Comparison of ENCODE assay signal across 17 cellular contexts in genomic region chr14:89630096-89630829, GRCh38.
DNase-seq lines count a peak whose midpoint lies in the region; FAIRE-seq and TF ChIP-seq lines count a peak whose summit lies in the region.
"Had no signal": no experiment of that assay in that cellular context is flagged by ENCODE, and none has a peak within 500 bp of the region (broad histone marks: within the 10 kb centered on the region; RNA-seq: fewer than 3 reads in every experiment).

No MANE protein-coding gene starts in this region.

- FAIRE-seq in GM19239 (lab: Jason Lieb, UNC): no peak
- FAIRE-seq: G401.6 had no signal

- no peak for TF ChIP-seq CTCF in neural progenitor cell (IDR thresholded peaks at IDR 0.05)

- no peak overlapping the region for H3K27ac ChIP-seq in neural progenitor cell
- H3K27ac ChIP-seq: esophagus muscularis mucosa, hepatocyte, transverse colon had no signal

- H3K27me3 ChIP-seq in neural progenitor cell: no peaks in the 10 kb centered on the region
- H3K27me3 ChIP-seq: esophagus muscularis mucosa, hepatocyte, transverse colon had no signal

- H2AFZ ChIP-seq in neural progenitor cell (replicated peaks): no peak overlapping the region
- H2AFZ ChIP-seq: hepatocyte had no signal

- no peak overlapping the region for H3K4me3 ChIP-seq in neural progenitor cell
- H3K4me3 ChIP-seq: esophagus muscularis mucosa, hepatocyte, transverse colon had no signal

- H3F3A ChIP-seq in neural progenitor cell (ENCODE audit: low read depth): peaks cover 9% of the 10 kb centered on the region

- DNase-seq in activated naive CD4-positive, alpha-beta T cell treated with anti-CD3 and anti-CD28 coated beads for 36 hours: no peak
- DNase-seq in activated naive CD4-positive, alpha-beta T cell treated with Interleukin-2 at 50 U/mL for 16 hours: no peak
- DNase-seq in HK-2 (ENCODE audit: unreplicated experiment) (peak; percentile 30), amniotic epithelial cell (ENCODE audit: low read depth) (peak; percentile 16), neural progenitor cell (ENCODE audit: low spot score) (no peak), germinal center (ENCODE audit: low spot score) (no peak), GM19239 (ENCODE audit: insufficient read length, low spot score) (no peak)
- DNase-seq in activated CD8-positive, alpha-beta memory T cell treated with anti-CD3 and anti-CD28 coated beads for 24 hours: no peak
- DNase-seq: COR-L47; dermis blood vessel endothelial cell; Kasumi-1; NCI-H1417 treated with DMSO at 0.1 percent for 48 hours; stimulated activated CD8-positive, alpha-beta memory T cell treated with anti-CD3 and anti-CD28 coated beads, Interleukin-4, amount 100 ng/mL, for 48 hours; transverse colon had no signal

- H3K4me1 ChIP-seq in neural progenitor cell: peaks cover 27% of the 10 kb centered on the region

- peaks cover 16% of the 10 kb centered on the region for H3K9me3 Mint-ChIP-seq in activated naive CD4-positive, alpha-beta T cell treated with anti-CD3 and anti-CD28 coated beads for 36 hours
- H3K9me3 Mint-ChIP-seq in neural progenitor cell: peaks cover 6% of the 10 kb centered on the region

- CTCF ChIA-PET in activated naive CD4-positive, alpha-beta T cell treated with anti-CD3 and anti-CD28 coated beads for 36 hours (lab: Charles Lee): interaction anchor here (0.5 to 1.9 kb wide), 3 partner anchors 9 to 209 kb away, joined by 4 to 8 read pairs (median 5); no protein-coding TSS in a partner anchor

- no peaks in the 10 kb centered on the region for H4K20me1 ChIP-seq in neural progenitor cell (ENCODE audit: low read depth)

- intact Hi-C loops in activated naive CD4-positive, alpha-beta T cell treated with anti-CD3 and anti-CD28 coated beads for 36 hours (cut with micrococcal nuclease): no loop called here

- H3K4me1 Mint-ChIP-seq in activated naive CD4-positive, alpha-beta T cell treated with anti-CD3 and anti-CD28 coated beads for 36 hours (ENCODE audit: low read depth): peaks cover 64% of the 10 kb centered on the region
- H3K4me1 Mint-ChIP-seq in neural progenitor cell: peaks cover 18% of the 10 kb centered on the region

- no peaks in the 10 kb centered on the region for H3K36me3 ChIP-seq in neural progenitor cell
- H3K36me3 ChIP-seq: esophagus muscularis mucosa, transverse colon had no signal

- H3K9ac ChIP-seq in neural progenitor cell: no peak overlapping the region

- no peaks in the 10 kb centered on the region for H3K9me3 ChIP-seq in neural progenitor cell (ENCODE audit: low read depth)
- H3K9me3 ChIP-seq: esophagus muscularis mucosa, transverse colon had no signal

- peak overlapping the region; percentile 16 for H3K4me2 ChIP-seq in neural progenitor cell
- H3K4me2 ChIP-seq: hepatocyte had no signal

- peak overlapping the region; percentile 60 for H3K27ac Mint-ChIP-seq in activated naive CD4-positive, alpha-beta T cell treated with anti-CD3 and anti-CD28 coated beads for 36 hours
- peak overlapping the region; percentile 95 for H3K27ac Mint-ChIP-seq in neural progenitor cell

- peaks cover 2% of the 10 kb centered on the region for H3K36me3 Mint-ChIP-seq in activated naive CD4-positive, alpha-beta T cell treated with anti-CD3 and anti-CD28 coated beads for 36 hours (ENCODE audit: low read depth)
- H3K36me3 Mint-ChIP-seq in neural progenitor cell: no peaks in the 10 kb centered on the region

- H3K4me3 Mint-ChIP-seq in activated naive CD4-positive, alpha-beta T cell treated with anti-CD3 and anti-CD28 coated beads for 36 hours: no peak overlapping the region
- H3K4me3 Mint-ChIP-seq in neural progenitor cell: no peak overlapping the region

- no peaks in the 10 kb centered on the region for H3K79me2 ChIP-seq in neural progenitor cell (ENCODE audit: low read depth)
- H3K79me2 ChIP-seq: hepatocyte had no signal

- no peaks in the 10 kb centered on the region for H3K27me3 Mint-ChIP-seq in activated naive CD4-positive, alpha-beta T cell treated with anti-CD3 and anti-CD28 coated beads for 36 hours (ENCODE audit: low read depth)
- no peaks in the 10 kb centered on the region for H3K27me3 Mint-ChIP-seq in neural progenitor cell (ENCODE audit: insufficient read depth, low read depth)

Comparison
In these comparisons a context has a peak if more than half of its experiments do, and no peak if none do; other contexts are left out.
1. DNase-seq: peak in HK-2 (single experiment) and amniotic epithelial cell (single experiment); none in activated naive CD4-positive, alpha-beta T cell treated with anti-CD3 and anti-CD28 coated beads for 36 hours (single experiment), activated naive CD4-positive, alpha-beta T cell treated with Interleukin-2 at 50 U/mL for 16 hours (single experiment), neural progenitor cell (single experiment), activated CD8-positive, alpha-beta memory T cell treated with anti-CD3 and anti-CD28 coated beads for 24 hours (single experiment), germinal center (single experiment) and GM19239 (single experiment).